ENCODE assay signal across 9 cellular contexts in the genomic region with DNA sequence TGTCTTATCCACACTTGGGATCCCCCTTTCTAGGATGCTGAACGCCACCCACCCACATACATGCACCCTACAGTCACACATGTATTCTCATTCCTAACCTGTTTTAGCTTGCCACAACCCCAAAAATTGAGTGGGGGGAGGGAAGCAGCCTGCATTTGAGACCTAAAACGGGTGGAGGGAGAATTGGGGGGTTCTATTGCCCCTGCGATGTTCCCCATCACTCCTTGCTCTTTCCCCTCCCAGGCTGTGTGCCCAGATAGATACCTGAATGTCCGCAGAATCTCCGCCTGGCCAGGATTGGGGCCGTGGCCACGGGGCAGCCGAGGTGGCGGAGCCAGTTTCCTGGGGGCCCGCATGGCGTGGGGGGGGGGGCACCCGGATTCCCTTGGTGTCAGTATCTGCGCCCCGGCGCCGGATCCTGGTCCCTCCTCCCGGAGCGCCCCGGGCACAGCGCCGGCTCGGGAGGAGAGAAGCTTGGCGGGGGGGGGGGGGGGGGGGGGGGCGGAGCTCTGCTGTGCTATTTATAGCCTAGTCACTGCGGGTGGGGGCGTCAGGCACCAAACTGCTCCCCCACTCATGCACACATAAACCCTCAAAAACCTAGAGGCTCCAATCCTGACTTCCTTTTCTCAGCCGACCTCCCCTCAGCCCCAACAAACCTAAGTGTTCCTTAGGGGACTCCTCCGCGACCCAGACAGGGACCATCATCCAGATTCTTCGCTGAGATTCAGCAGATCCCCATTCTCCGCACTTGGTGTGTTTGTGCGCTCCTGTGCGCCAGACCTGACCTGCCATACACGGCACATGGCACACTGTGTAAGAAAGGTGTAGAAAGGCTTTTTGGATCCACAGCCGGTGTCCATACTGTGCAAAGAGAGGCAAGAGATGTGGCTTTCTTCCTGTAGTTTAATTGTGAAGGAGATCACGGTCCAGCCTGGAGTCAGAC. TPM values are rescaled to one million over a fixed set of nuclear protein-coding genes. Genes with fewer than 3 reads are reported as not detected.
DNase-seq lines count a peak whose midpoint lies in the region; ATAC-seq and TF ChIP-seq lines count a peak whose summit lies in the region.
"Had no signal": no experiment of that assay in that cellular context is flagged by ENCODE, and none has a peak within 500 bp of the region (broad histone marks: within the 10 kb centered on the region; RNA-seq: fewer than 3 reads in every experiment).

No MANE protein-coding gene starts in this region.

- H3K9me3 ChIP-seq in lower lobe of right lung = no peaks in the 10 kb centered on the region
- H3K9me3 ChIP-seq: body of pancreas had no signal

- H3K27me3 ChIP-seq in lower lobe of right lung (ENCODE audit: low read depth) = no peaks in the 10 kb centered on the region
- H3K27me3 ChIP-seq: body of pancreas had no signal

- peaks cover 59% of the 10 kb centered on the region for H3K4me1 ChIP-seq in lower lobe of right lung

- intact Hi-C loops in lower lobe of right lung (cut with DNase I) = no loop called here

- ATAC-seq in lower lobe of right lung = no peak
- ATAC-seq: body of pancreas had no signal

- H3K27ac ChIP-seq in lower lobe of right lung = peak overlapping the region; percentile 85

- no peaks in the 10 kb centered on the region for H3K36me3 ChIP-seq in lower lobe of right lung

- peak; percentile 17 to 32 for DNase-seq in NCI-H2081 (lab: John Stamatoyannopoulos, UW)
- no peak for DNase-seq in NCI-H2081 treated with DMSO at 0.1 percent for 48 hours (lab: John Stamatoyannopoulos, UW)
- DNase-seq in T-helper 1 cell = peak in 4 of 5 donors; percentile 19 to 38 (median 22)
- DNase-seq in cerebellum (ENCODE audit: low spot score) = peak; percentile 91
- DNase-seq in lower lobe of right lung = no peak
- peak; percentile 62 for DNase-seq in stimulated activated naive CD4-positive, alpha-beta T cell treated with Interleukin-2 at 50 U/mL for 16 hours (lab: John Stamatoyannopoulos, UW)
- no peak for DNase-seq in HuH-7.5 (ENCODE audit: low spot score)
- DNase-seq in SIG-M5 (lab: John Stamatoyannopoulos, UW) = no peak

- no peak for TF ChIP-seq CTCF in lower lobe of right lung (IDR thresholded peaks at IDR 0.05)

- H3K4me3 ChIP-seq in lower lobe of right lung = peak overlapping the region; percentile 69

RNA-seq across cellular contexts. Expression of a gene that starts 1.9 kb away (rescaled TPM):
- 1.1 TPM for total RNA-seq in cerebellum
- total RNA-seq in lower lobe of right lung = 0.41 TPM

RNA-seq across cellular contexts. Expression of a gene that starts 2.1 kb away (rescaled TPM):
- total RNA-seq in cerebellum = 5.7 TPM
- total RNA-seq in lower lobe of right lung = 25.4 TPM

RNA-seq across cellular contexts. Expression of a gene that starts 4.6 kb away (rescaled TPM):
- total RNA-seq in cerebellum (27.1 TPM), lower lobe of right lung (30.9 TPM)

RNA-seq across cellular contexts. Expression of a gene that starts 33.9 kb away (rescaled TPM):
- total RNA-seq in cerebellum = 147 TPM
- total RNA-seq in lower lobe of right lung = 1,554 TPM

RNA-seq across cellular contexts. Expression of a gene that starts 35.1 kb away (rescaled TPM):
- total RNA-seq in cerebellum (74.4 TPM), lower lobe of right lung (109 TPM)

Comparison
In these comparisons a context has a peak if more than half of its experiments do, and no peak if none do; other contexts are left out.
1. DNase-seq: peak in NCI-H2081 (2 of 2), T-helper 1 cell (4 of 5), cerebellum (single experiment) and stimulated activated naive CD4-positive, alpha-beta T cell treated with Interleukin-2 at 50 U/mL for 16 hours (single experiment); none in NCI-H2081 treated with DMSO at 0.1 percent for 48 hours (single experiment), lower lobe of right lung (single experiment), HuH-7.5 (single experiment) and SIG-M5 (single experiment).